Comparison of ENCODE assay signal across 36 cellular contexts in the genomic region with DNA sequence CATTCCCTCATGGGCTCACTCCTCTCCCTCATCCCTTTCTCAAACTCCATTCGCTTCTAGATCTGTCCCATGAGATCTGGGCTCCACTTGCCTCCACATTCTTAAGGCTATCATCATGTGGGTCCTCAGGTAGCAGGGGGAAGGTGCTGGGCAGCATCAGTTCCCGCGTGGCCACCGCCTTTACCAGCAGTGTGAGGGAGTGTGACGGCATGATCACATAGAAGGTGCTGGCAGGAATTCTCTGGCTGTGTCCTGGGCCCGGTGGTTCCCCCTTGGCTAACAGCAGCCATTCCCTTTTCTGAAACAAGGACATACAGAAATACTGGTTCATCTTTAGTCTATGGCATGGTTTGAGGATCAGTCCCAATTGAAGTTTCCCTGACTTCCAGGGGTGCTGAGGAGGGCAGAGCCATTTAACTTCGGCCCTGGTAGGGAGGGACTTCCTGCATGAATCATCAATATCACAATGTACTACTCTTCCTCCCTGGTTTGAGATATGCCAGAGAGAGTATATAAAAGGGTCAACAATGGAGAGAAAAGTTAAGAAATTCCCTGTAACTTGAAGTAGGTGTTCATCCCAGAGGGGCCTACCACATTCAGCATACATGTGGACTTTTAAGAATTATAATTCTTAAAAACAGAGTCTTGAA. TPM values are rescaled to one million over a fixed set of nuclear protein-coding genes. Genes with fewer than 3 reads are reported as not detected.
DNase-seq lines count a peak whose midpoint lies in the region; ATAC-seq and TF ChIP-seq lines count a peak whose summit lies in the region.
"Had no signal": no experiment of that assay in that cellular context is flagged by ENCODE, and none has a peak within 500 bp of the region (broad histone marks: within the 10 kb centered on the region; RNA-seq: fewer than 3 reads in every experiment).

No MANE protein-coding gene starts in this region.

- no peaks in the 10 kb centered on the region for H3K27me3 ChIP-seq in PC-3 (ENCODE audit: low read length)
- H3K27me3 ChIP-seq: BE2C, MG63, Peyer's patch, tibial nerve had no signal

- DNase-seq in A172 (ENCODE audit: low spot score) = peak; percentile 40
- peak; percentile 29 for DNase-seq in ELR (ENCODE audit: low read depth)
- no peak for DNase-seq in PC-3
- no peak for DNase-seq in endothelial cell (ENCODE audit: low spot score)
- no peak for DNase-seq in NCI-H226
- no peak for DNase-seq in stimulated activated naive CD8-positive, alpha-beta T cell treated with anti-CD3 and anti-CD28 coated beads, Interleukin-15, amount 100 ng/mL, for 72 hours
- DNase-seq in activated CD4-positive, alpha-beta T cell treated with anti-CD3 and anti-CD28 coated beads for 1 hour = no peak
- no peak for DNase-seq in C1 segment of cervical spinal cord (lab: John Stamatoyannopoulos, UW)
- DNase-seq: activated CD4-positive, alpha-beta T cell treated with anti-CD3 and anti-CD28 coated beads, Interleukin-2, amount 50 U/mL, for 48 hours; activated CD8-positive, alpha-beta memory T cell treated with anti-CD3 and anti-CD28 coated beads, Interleukin-2, amount 50 U/mL, for 48 hours; activated naive CD4-positive, alpha-beta T cell treated with anti-CD3 and anti-CD28 coated beads, Interleukin-2, amount 50 U/mL, for 16 hours; amniotic stem cell; BE2C; DMS53; KG1; kidney glomerular epithelial cell; MG63; naive B cell; NCI-H1417; NCI-H2029; NCI-H774; nucleus accumbens; Peyer's patch; SHP77 treated with DMSO at 0.1 percent for 48 hours; sigmoid colon; stimulated activated CD4-positive, alpha-beta T cell treated with anti-CD3 and anti-CD28 coated beads, Interleukin-12 subunit alpha, Interleukin-12 subunit beta, amount 100 ng/mL, for 4 hours; stimulated activated CD4-positive, alpha-beta T cell treated with anti-CD3 and anti-CD28 coated beads, Interleukin-4, amount 100 ng/mL, for 1 hour had no signal

- no peak for ATAC-seq in PC-3
- ATAC-seq in stimulated activated naive CD8-positive, alpha-beta T cell treated with anti-CD3 and anti-CD28 coated beads, Interleukin-15, amount 100 ng/mL, for 72 hours = no peak
- ATAC-seq: gastroesophageal sphincter, HCT116 had no signal

- peaks cover 33% of the 10 kb centered on the region for H3K4me1 Mint-ChIP-seq in endothelial cell (ENCODE audit: unreplicated experiment)
- H3K4me1 Mint-ChIP-seq in stimulated activated naive CD8-positive, alpha-beta T cell treated with anti-CD3 and anti-CD28 coated beads, Interleukin-15, amount 100 ng/mL, for 72 hours = peaks cover 31% of the 10 kb centered on the region
- H3K4me1 Mint-ChIP-seq: brain had no signal

- H3K9me3 ChIP-seq in PC-3 (ENCODE audit: low read length) = no peaks in the 10 kb centered on the region
- H3K9me3 ChIP-seq: BE2C, gastroesophageal sphincter, MG63, Peyer's patch, sigmoid colon, tibial nerve had no signal

- no peak overlapping the region for H3K4me3 Mint-ChIP-seq in endothelial cell (ENCODE audit: unreplicated experiment)
- H3K4me3 Mint-ChIP-seq in stimulated activated naive CD8-positive, alpha-beta T cell treated with anti-CD3 and anti-CD28 coated beads, Interleukin-15, amount 100 ng/mL, for 72 hours = no peak overlapping the region
- H3K4me3 Mint-ChIP-seq: brain, mesothelial cell of epicardium had no signal

- H3K4me2 ChIP-seq in PC-3 (ENCODE audit: low read length) = no peak overlapping the region
- H3K4me2 ChIP-seq: hepatocyte had no signal

- no peak overlapping the region for H3K27ac ChIP-seq in PC-3 (ENCODE audit: low read length)
- H3K27ac ChIP-seq: gastroesophageal sphincter, hepatocyte, Peyer's patch, sigmoid colon, tibial nerve had no signal

- H3K4me1 ChIP-seq in PC-3 (ENCODE audit: insufficient read depth, low read length) = peaks cover 13% of the 10 kb centered on the region
- H3K4me1 ChIP-seq: BE2C, gastroesophageal sphincter, Peyer's patch had no signal

- no peaks in the 10 kb centered on the region for H3F3A ChIP-seq in PC-3 (ENCODE audit: low read length, unreplicated experiment)

- BruUV-seq in PC-3 (replicated peaks; lab: Mats Ljungman, UMichigan) = no TSS peak

- no peaks in the 10 kb centered on the region for H3K9me2 ChIP-seq in PC-3 (replicated peaks; ENCODE audit: low read length)

- H3K9me3 Mint-ChIP-seq in endothelial cell (ENCODE audit: unreplicated experiment) = no peaks in the 10 kb centered on the region
- no peaks in the 10 kb centered on the region for H3K9me3 Mint-ChIP-seq in stimulated activated naive CD8-positive, alpha-beta T cell treated with anti-CD3 and anti-CD28 coated beads, Interleukin-15, amount 100 ng/mL, for 72 hours
- H3K9me3 Mint-ChIP-seq: activated T-helper 2 cell treated with anti-CD3 and anti-CD28 coated beads, Interferon-gamma antibody, Interleukin-2, Interleukin-4, amounts not matched to agents 10 μg/mL and 5 μg/mL and 100 μg/mL, durations not matched to agents 14 hours and 24 hours and 36 hours; brain; mesothelial cell of epicardium; naive B cell had no signal

- H3K79me2 ChIP-seq in PC-3 (ENCODE audit: low read length) = no peaks in the 10 kb centered on the region
- H3K79me2 ChIP-seq: hepatocyte had no signal

- H3K27ac Mint-ChIP-seq in endothelial cell (ENCODE audit: unreplicated experiment) = peak overlapping the region; percentile 26
- H3K27ac Mint-ChIP-seq in stimulated activated naive CD8-positive, alpha-beta T cell treated with anti-CD3 and anti-CD28 coated beads, Interleukin-15, amount 100 ng/mL, for 72 hours = peak overlapping the region in 1 of 2 donors; percentile 56
- H3K27ac Mint-ChIP-seq: activated T-helper 2 cell treated with anti-CD3 and anti-CD28 coated beads, Interferon-gamma antibody, Interleukin-2, Interleukin-4, amounts not matched to agents 10 μg/mL and 5 μg/mL and 100 μg/mL, durations not matched to agents 14 hours and 24 hours and 36 hours; brain; mesothelial cell of epicardium had no signal

- no peak overlapping the region for H3K4me3 ChIP-seq in PC-3 (ENCODE audit: low read length)
- H3K4me3 ChIP-seq: gastroesophageal sphincter, hepatocyte, MG63, Peyer's patch, sigmoid colon, tibial nerve had no signal

- H3K9ac ChIP-seq in PC-3 (ENCODE audit: low read length) = no peak overlapping the region

- peaks cover 17% of the 10 kb centered on the region for H3K27me3 Mint-ChIP-seq in endothelial cell (ENCODE audit: unreplicated experiment)
- peaks cover 42% of the 10 kb centered on the region for H3K27me3 Mint-ChIP-seq in stimulated activated naive CD8-positive, alpha-beta T cell treated with anti-CD3 and anti-CD28 coated beads, Interleukin-15, amount 100 ng/mL, for 72 hours

- intact Hi-C loops in PC-3 (cut with micrococcal nuclease) = no loop called here

- TF ChIP-seq CTCF in PC-3 (conservative IDR thresholded peaks at IDR 0.05; ENCODE audit: low read depth, low read length) = no peak
- no peak for TF ChIP-seq CTCF in endothelial cell (IDR thresholded peaks at IDR 0.05; ENCODE audit: unreplicated experiment)

- no peaks in the 10 kb centered on the region for H3K36me3 ChIP-seq in PC-3 (ENCODE audit: low read depth, low read length)
- H3K36me3 ChIP-seq: BE2C, gastroesophageal sphincter, MG63, Peyer's patch, sigmoid colon, tibial nerve had no signal

- H2AFZ ChIP-seq in PC-3 (ENCODE audit: low read length) = 0 out of 2 replicates have a peak overlapping the region, but pooled peaks have one; percentile 11
- H2AFZ ChIP-seq: hepatocyte had no signal

- H4K20me1 ChIP-seq in PC-3 (ENCODE audit: low read length) = no peaks in the 10 kb centered on the region

- CTCF ChIA-PET in PC-3 (lab: Charles Lee) = no interaction called here

- H3K36me3 Mint-ChIP-seq in endothelial cell (ENCODE audit: low read depth, unreplicated experiment) = no peaks in the 10 kb centered on the region
- H3K36me3 Mint-ChIP-seq: brain, mesothelial cell of epicardium, naive B cell had no signal

- POLR2A ChIA-PET in PC-3 (lab: Charles Lee; ENCODE audit: unreplicated experiment) = no interaction called here

RNA-seq across cellular contexts. Expression of a gene that starts 7.7 kb away (rescaled TPM):
- 17.3 and 24.8 TPM in 2 replicates for total RNA-seq in A172 (2014; rRNA removed; shearing (Covaris generic))
- total RNA-seq in PC-3 (2014; rRNA removed) = 4.7 and 6.0 TPM in 2 replicates
- total RNA-seq in endothelial cell (ENCODE audit: unreplicated experiment) = 27.8 TPM

RNA-seq across cellular contexts. Expression of a gene that starts 8.5 kb away (rescaled TPM):
- 3.2 TPM in 2 replicates for total RNA-seq in A172 (2014; rRNA removed; shearing (Covaris generic))
- total RNA-seq in PC-3 (2014; rRNA removed) = 5.8 and 12.4 TPM in 2 replicates
- 10.0 TPM for total RNA-seq in endothelial cell (ENCODE audit: unreplicated experiment)

RNA-seq across cellular contexts. Expression of a gene that starts 32.5 kb away (rescaled TPM):
- 58.0 and 70.3 TPM in 2 replicates for total RNA-seq in A172 (2014; rRNA removed; shearing (Covaris generic))
- total RNA-seq in PC-3 (2014; rRNA removed) = 71.8 and 77.5 TPM in 2 replicates
- 44.3 TPM for total RNA-seq in endothelial cell (ENCODE audit: unreplicated experiment)

RNA-seq across cellular contexts. Expression of a gene that starts 32.7 kb away (rescaled TPM):
- 150 and 194 TPM in 2 replicates for total RNA-seq in A172 (2014; rRNA removed; shearing (Covaris generic))
- total RNA-seq in PC-3 (2014; rRNA removed) = 218 and 233 TPM in 2 replicates
- 117 TPM for total RNA-seq in endothelial cell (ENCODE audit: unreplicated experiment)

RNA-seq across cellular contexts. Expression of a gene that starts 36.2 kb away (rescaled TPM):
- 0.17 TPM in 1 of 2 replicates, not detected in the other for total RNA-seq in A172 (2014; rRNA removed; shearing (Covaris generic))
- total RNA-seq in PC-3 (2014; rRNA removed) (0.07 and 0.63 TPM in 2 replicates), endothelial cell (ENCODE audit: unreplicated experiment) (3.5 TPM)
- total RNA-seq: fibroblast of lung, gastroesophageal sphincter, pulmonary artery endothelial cell, sigmoid colon had no signal

Comparison
In these comparisons a context has a peak if more than half of its experiments do, and no peak if none do; other contexts are left out.
1. DNase-seq: peak in A172 (single experiment) and ELR (single experiment); none in PC-3 (single experiment), endothelial cell (single experiment), NCI-H226 (single experiment), stimulated activated naive CD8-positive, alpha-beta T cell treated with anti-CD3 and anti-CD28 coated beads, Interleukin-15, amount 100 ng/mL, for 72 hours (0 of 2), activated CD4-positive, alpha-beta T cell treated with anti-CD3 and anti-CD28 coated beads for 1 hour (single experiment) and C1 segment of cervical spinal cord (0 of 14).